In the genomic region with DNA sequence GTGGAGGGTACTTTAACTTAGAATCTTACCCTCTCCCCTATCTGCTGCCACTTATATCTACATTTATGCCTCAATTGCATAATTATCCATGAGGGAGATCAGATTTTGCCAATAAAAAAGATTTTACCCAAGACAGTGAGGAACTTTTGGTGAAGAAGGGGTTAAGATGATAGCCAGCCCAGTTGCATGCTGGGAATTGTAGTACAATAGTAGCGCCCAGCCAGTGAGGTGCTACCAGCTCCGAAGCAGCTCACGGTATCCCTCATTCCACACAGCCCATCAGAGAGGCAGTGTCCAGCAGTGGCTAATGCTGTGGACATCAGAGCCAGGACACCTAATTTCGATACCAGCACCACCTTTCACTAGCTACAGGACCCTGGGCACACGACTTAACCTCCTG, we compare ENCODE assay signal across 1 cellular context.
TF ChIP-seq lines count a peak whose summit lies in the region.

No MANE protein-coding gene starts in this region.

TF ChIP-seq in HepG2, 621 proteins besides CTCF, POLR2A, EP300 and RAD21 (continued from another document):
- TF ChIP-seq, protein P1, sequence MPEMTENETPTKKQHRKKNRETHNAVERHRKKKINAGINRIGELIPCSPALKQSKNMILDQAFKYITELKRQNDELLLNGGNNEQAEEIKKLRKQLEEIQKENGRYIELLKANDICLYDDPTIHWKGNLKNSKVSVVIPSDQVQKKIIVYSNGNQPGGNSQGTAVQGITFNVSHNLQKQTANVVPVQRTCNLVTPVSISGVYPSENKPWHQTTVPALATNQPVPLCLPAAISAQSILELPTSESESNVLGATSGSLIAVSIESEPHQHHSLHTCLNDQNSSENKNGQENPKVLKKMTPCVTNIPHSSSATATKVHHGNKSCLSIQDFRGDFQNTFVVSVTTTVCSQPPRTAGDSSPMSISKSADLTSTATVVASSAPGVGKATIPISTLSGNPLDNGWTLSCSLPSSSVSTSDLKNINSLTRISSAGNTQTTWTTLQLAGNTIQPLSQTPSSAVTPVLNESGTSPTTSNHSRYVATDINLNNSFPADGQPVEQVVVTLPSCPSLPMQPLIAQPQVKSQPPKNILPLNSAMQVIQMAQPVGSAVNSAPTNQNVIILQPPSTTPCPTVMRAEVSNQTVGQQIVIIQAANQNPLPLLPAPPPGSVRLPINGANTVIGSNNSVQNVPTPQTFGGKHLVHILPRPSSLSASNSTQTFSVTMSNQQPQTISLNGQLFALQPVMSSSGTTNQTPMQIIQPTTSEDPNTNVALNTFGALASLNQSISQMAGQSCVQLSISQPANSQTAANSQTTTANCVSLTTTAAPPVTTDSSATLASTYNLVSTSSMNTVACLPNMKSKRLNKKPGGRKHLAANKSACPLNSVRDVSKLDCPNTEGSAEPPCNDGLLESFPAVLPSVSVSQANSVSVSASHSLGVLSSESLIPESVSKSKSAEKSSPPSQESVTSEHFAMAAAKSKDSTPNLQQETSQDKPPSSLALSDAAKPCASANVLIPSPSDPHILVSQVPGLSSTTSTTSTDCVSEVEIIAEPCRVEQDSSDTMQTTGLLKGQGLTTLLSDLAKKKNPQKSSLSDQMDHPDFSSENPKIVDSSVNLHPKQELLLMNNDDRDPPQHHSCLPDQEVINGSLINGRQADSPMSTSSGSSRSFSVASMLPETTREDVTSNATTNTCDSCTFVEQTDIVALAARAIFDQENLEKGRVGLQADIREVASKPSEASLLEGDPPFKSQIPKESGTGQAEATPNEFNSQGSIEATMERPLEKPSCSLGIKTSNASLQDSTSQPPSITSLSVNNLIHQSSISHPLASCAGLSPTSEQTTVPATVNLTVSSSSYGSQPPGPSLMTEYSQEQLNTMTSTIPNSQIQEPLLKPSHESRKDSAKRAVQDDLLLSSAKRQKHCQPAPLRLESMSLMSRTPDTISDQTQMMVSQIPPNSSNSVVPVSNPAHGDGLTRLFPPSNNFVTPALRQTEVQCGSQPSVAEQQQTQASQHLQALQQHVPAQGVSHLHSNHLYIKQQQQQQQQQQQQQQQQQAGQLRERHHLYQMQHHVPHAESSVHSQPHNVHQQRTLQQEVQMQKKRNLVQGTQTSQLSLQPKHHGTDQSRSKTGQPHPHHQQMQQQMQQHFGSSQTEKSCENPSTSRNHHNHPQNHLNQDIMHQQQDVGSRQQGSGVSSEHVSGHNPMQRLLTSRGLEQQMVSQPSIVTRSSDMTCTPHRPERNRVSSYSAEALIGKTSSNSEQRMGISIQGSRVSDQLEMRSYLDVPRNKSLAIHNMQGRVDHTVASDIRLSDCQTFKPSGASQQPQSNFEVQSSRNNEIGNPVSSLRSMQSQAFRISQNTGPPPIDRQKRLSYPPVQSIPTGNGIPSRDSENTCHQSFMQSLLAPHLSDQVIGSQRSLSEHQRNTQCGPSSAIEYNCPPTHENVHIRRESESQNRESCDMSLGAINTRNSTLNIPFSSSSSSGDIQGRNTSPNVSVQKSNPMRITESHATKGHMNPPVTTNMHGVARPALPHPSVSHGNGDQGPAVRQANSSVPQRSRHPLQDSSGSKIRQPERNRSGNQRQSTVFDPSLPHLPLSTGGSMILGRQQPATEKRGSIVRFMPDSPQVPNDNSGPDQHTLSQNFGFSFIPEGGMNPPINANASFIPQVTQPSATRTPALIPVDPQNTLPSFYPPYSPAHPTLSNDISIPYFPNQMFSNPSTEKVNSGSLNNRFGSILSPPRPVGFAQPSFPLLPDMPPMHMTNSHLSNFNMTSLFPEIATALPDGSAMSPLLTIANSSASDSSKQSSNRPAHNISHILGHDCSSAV (CRISPR knock-in tag; IDR thresholded peaks at IDR 0.05; ENCODE audit: borderline replicate concordance) = no peak
- TF ChIP-seq THAP11 (CRISPR knock-in tag; IDR thresholded peaks at IDR 0.05) (peak; percentile 94), ZFP36 (IDR thresholded peaks at IDR 0.05; ENCODE audit: borderline replicate concordance, low read depth, low read length, partially characterized antibody) (no peak), HCFC1 (IDR thresholded peaks at IDR 0.05; ENCODE audit: low read depth, low read length) (peak; percentile 51; the same call in 1 of the 2 replicates), ZNF143 (CRISPR knock-in tag; IDR thresholded peaks at IDR 0.05) (peak; percentile 88), ZNF644 (CRISPR knock-in tag; IDR thresholded peaks at IDR 0.05; ENCODE audit: low read depth) (no peak), ZNF652 (CRISPR knock-in tag; IDR thresholded peaks at IDR 0.05; ENCODE audit: borderline replicate concordance, low read depth) (peak; percentile 96)
- TF ChIP-seq, protein P2, sequence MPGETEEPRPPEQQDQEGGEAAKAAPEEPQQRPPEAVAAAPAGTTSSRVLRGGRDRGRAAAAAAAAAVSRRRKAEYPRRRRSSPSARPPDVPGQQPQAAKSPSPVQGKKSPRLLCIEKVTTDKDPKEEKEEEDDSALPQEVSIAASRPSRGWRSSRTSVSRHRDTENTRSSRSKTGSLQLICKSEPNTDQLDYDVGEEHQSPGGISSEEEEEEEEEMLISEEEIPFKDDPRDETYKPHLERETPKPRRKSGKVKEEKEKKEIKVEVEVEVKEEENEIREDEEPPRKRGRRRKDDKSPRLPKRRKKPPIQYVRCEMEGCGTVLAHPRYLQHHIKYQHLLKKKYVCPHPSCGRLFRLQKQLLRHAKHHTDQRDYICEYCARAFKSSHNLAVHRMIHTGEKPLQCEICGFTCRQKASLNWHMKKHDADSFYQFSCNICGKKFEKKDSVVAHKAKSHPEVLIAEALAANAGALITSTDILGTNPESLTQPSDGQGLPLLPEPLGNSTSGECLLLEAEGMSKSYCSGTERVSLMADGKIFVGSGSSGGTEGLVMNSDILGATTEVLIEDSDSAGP (CRISPR knock-in tag; IDR thresholded peaks at IDR 0.05; ENCODE audit: borderline replicate concordance) = no peak
